ENCODE assay signal across 27 cellular contexts in genomic region chr9:135148386-135148785, GRCh38.
"Had no signal": no experiment of that assay in that cellular context is flagged by ENCODE, and none has a peak within 500 bp of the region (broad histone marks: within the 10 kb centered on the region; RNA-seq: fewer than 3 reads in every experiment).

No MANE protein-coding gene starts in this region.

- ATAC-seq: left ventricle myocardium superior; lower lobe of right lung; naive thymus-derived CD8-positive, alpha-beta T cell; right lobe of liver; stimulated activated naive B cell treated with anti-CD40 and anti-IgM and Interleukin-4, amounts not matched to agents 10 μg/mL and 1 μg/mL and 100 μg/mL, for 72 hours; stimulated activated naive CD8-positive, alpha-beta T cell treated with anti-CD3 and anti-CD28 coated beads, Interleukin-15, amount 100 ng/mL, for 72 hours had no signal

- H3K9me3 Mint-ChIP-seq: immature natural killer cell had no signal

- H3K9ac ChIP-seq: parathyroid adenoma had no signal

- H2AFZ ChIP-seq: parathyroid adenoma had no signal

- H3K79me2 ChIP-seq: parathyroid adenoma had no signal

- H3K4me3 Mint-ChIP-seq: immature natural killer cell; naive thymus-derived CD8-positive, alpha-beta T cell; nephron progenitor cell; stimulated activated naive B cell treated with anti-CD40 and anti-IgM and Interleukin-4, amounts not matched to agents 10 μg/mL and 1 μg/mL and 100 μg/mL, for 72 hours; stimulated activated naive CD8-positive, alpha-beta T cell treated with anti-CD3 and anti-CD28 coated beads, Interleukin-15, amount 100 ng/mL, for 72 hours had no signal

- H3K36me3 ChIP-seq: esophagus squamous epithelium, lower lobe of right lung, neutrophil, right lobe of liver, suprapubic skin, thyroid gland had no signal

- H3K4me1 Mint-ChIP-seq: immature natural killer cell; stimulated activated naive B cell treated with anti-CD40 and anti-IgM and Interleukin-4, amounts not matched to agents 10 μg/mL and 1 μg/mL and 100 μg/mL, for 72 hours; stimulated activated naive CD8-positive, alpha-beta T cell treated with anti-CD3 and anti-CD28 coated beads, Interleukin-15, amount 100 ng/mL, for 72 hours had no signal

- H3K4me3 ChIP-seq: coronary artery, esophagus squamous epithelium, lower lobe of right lung, right lobe of liver, suprapubic skin, thyroid gland had no signal

- H3K27ac Mint-ChIP-seq: immature natural killer cell; naive thymus-derived CD8-positive, alpha-beta T cell; nephron progenitor cell; progenitor cell of endocrine pancreas; stimulated activated naive B cell treated with anti-CD40 and anti-IgM and Interleukin-4, amounts not matched to agents 10 μg/mL and 1 μg/mL and 100 μg/mL, for 72 hours; stimulated activated naive CD8-positive, alpha-beta T cell treated with anti-CD3 and anti-CD28 coated beads, Interleukin-15, amount 100 ng/mL, for 72 hours had no signal

- H3K27ac ChIP-seq: coronary artery, esophagus squamous epithelium, lower lobe of right lung, neutrophil, parathyroid adenoma, right lobe of liver, suprapubic skin, thyroid gland had no signal

- H3K9me3 ChIP-seq: esophagus squamous epithelium, lower lobe of right lung, neutrophil, right lobe of liver, suprapubic skin, thyroid gland had no signal

- H3K4me1 ChIP-seq: lower lobe of right lung, parathyroid adenoma, right lobe of liver had no signal

- H3K27me3 ChIP-seq: right lobe of liver, thyroid gland had no signal

- H3K36me3 Mint-ChIP-seq: immature natural killer cell; naive thymus-derived CD8-positive, alpha-beta T cell; stimulated activated naive B cell treated with anti-CD40 and anti-IgM and Interleukin-4, amounts not matched to agents 10 μg/mL and 1 μg/mL and 100 μg/mL, for 72 hours had no signal

- FAIRE-seq: endometrium, small intestine had no signal

- DNase-seq: cerebellar nuclear complex; dermis blood vessel endothelial cell; effector memory CD4-positive, alpha-beta T cell; erythroblast; esophagus squamous epithelium; foreskin melanocyte; immature natural killer cell; islet precursor cell; kidney glomerular epithelial cell; left ventricle myocardium superior; lower lobe of right lung; naive thymus-derived CD8-positive, alpha-beta T cell; nephron progenitor cell; right lobe of liver; small intestine; stimulated activated CD4-positive, alpha-beta T cell treated with anti-CD3 and anti-CD28 coated beads, Interleukin-15, amount 100 ng/mL, for 24 hours; stimulated activated CD4-positive, alpha-beta T cell treated with anti-CD3 and anti-CD28 coated beads, Interleukin-2, amount 100 ng/mL, for 48 hours; stimulated activated naive B cell treated with anti-CD40 and anti-IgM and Interleukin-4, amounts not matched to agents 10 μg/mL and 1 μg/mL and 100 μg/mL, for 72 hours; stimulated activated naive CD8-positive, alpha-beta T cell treated with anti-CD3 and anti-CD28 coated beads, Interleukin-15, amount 100 ng/mL, for 72 hours; thyroid gland; trophoblast cell had no signal
